28 cellular contexts compared by ENCODE assay signal in the genomic region with DNA sequence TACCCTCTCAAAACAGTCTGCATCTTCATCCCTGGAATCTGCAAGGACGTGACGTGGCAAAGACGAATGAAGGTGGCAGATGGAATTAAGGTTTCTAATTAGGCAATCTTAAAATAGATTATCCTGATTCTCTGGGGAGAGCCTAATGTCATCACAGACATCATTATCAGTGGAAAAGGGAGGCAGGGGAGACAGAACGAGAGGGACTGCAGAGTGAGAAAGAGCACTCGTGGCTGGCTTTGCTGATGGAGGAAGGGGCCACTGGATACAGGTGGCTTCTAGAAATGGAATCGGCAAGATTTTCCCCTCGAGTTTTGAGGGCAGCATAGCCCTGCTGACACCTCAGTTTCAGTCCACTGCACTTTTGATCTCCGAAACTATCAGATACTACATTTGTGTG.
"Had no signal": no experiment of that assay in that cellular context is flagged by ENCODE, and none has a peak within 500 bp of the region (broad histone marks: within the 10 kb centered on the region; RNA-seq: fewer than 3 reads in every experiment).

No MANE protein-coding gene starts in this region.

- H3K4me1 ChIP-seq: colonic mucosa, esophagus muscularis mucosa, foreskin keratinocyte, gastroesophageal sphincter, heart right ventricle, left lung, neural progenitor cell, prostate gland, right atrium auricular region, stomach, thyroid gland, upper lobe of left lung, uterus had no signal

- H3K36me3 ChIP-seq: colonic mucosa, esophagus muscularis mucosa, gastroesophageal sphincter, heart right ventricle, left lung, neural progenitor cell, prostate gland, right atrium auricular region, stomach, thyroid gland, upper lobe of left lung, uterus had no signal

- DNase-seq: colonic mucosa; effector memory CD4-positive, alpha-beta T cell; foreskin keratinocyte; glutamatergic neuron; heart right ventricle; hippocampal formation; left cardiac atrium; left lung; mesendoderm; midbrain; naive thymus-derived CD4-positive, alpha-beta T cell; stimulated activated CD4-positive, alpha-beta T cell treated with anti-CD3 and anti-CD28 coated beads, Interleukin-12 subunit alpha, Interleukin-12 subunit beta, amount 100 ng/mL, for 4 hours; stimulated activated CD4-positive, alpha-beta T cell treated with anti-CD3 and anti-CD28 coated beads, Interleukin-1b, Interleukin-23, amount 100 ng/mL, for 48 hours; stimulated activated CD4-positive, alpha-beta T cell treated with anti-CD3 and anti-CD28 coated beads, Interleukin-4, amount 100 ng/mL, for 24 hours; stimulated activated naive CD4-positive, alpha-beta T cell treated with Interleukin-2 at 50 U/mL for 16 hours; stomach; thyroid gland; upper lobe of left lung; uterus had no signal

- H3K4me3 Mint-ChIP-seq: dendritic cell treated with granulocyte-macrophage colony-stimulating factor and Interleukin-4, amounts not matched to agents 40 ng/mL and 50 ng/mL, for 4 days; naive thymus-derived CD4-positive, alpha-beta T cell; nephron; neural progenitor cell; stimulated activated effector memory CD8-positive, alpha-beta T cell treated with anti-CD3 and anti-CD28 coated beads, Interleukin-12 subunit alpha, Interleukin-12 subunit beta, amount 100 ng/mL, for 72 hours had no signal

- H3K9me3 Mint-ChIP-seq: dendritic cell treated with granulocyte-macrophage colony-stimulating factor and Interleukin-4, amounts not matched to agents 40 ng/mL and 50 ng/mL, for 4 days; neural progenitor cell had no signal

- H3K27me3 ChIP-seq: colonic mucosa, esophagus muscularis mucosa, foreskin keratinocyte, gastroesophageal sphincter, left lung, neural progenitor cell, right atrium auricular region, stomach, thyroid gland, upper lobe of left lung, uterus had no signal

- H3K27ac Mint-ChIP-seq: dendritic cell treated with granulocyte-macrophage colony-stimulating factor and Interleukin-4, amounts not matched to agents 40 ng/mL and 50 ng/mL, for 4 days; naive thymus-derived CD4-positive, alpha-beta T cell; nephron; neural progenitor cell; stimulated activated effector memory CD8-positive, alpha-beta T cell treated with anti-CD3 and anti-CD28 coated beads, Interleukin-12 subunit alpha, Interleukin-12 subunit beta, amount 100 ng/mL, for 72 hours had no signal

- H3K9me3 ChIP-seq: colonic mucosa, esophagus muscularis mucosa, prostate gland, right atrium auricular region, thyroid gland, upper lobe of left lung, uterus had no signal

- H3K36me3 Mint-ChIP-seq: neural progenitor cell had no signal

- H3K27me3 Mint-ChIP-seq: dendritic cell treated with granulocyte-macrophage colony-stimulating factor and Interleukin-4, amounts not matched to agents 40 ng/mL and 50 ng/mL, for 4 days; naive thymus-derived CD4-positive, alpha-beta T cell had no signal

- H3K4me3 ChIP-seq: colonic mucosa, esophagus muscularis mucosa, gastroesophageal sphincter, heart right ventricle, left lung, neural progenitor cell, prostate gland, right atrium auricular region, smooth muscle cell, stomach, thyroid gland, upper lobe of left lung, uterus had no signal

- H3K27ac ChIP-seq: colonic mucosa, esophagus muscularis mucosa, foreskin keratinocyte, gastroesophageal sphincter, heart right ventricle, left lung, neural progenitor cell, prostate gland, right atrium auricular region, stomach, thyroid gland, upper lobe of left lung, uterus had no signal

- H3K4me1 Mint-ChIP-seq: naive thymus-derived CD4-positive, alpha-beta T cell; nephron; neural progenitor cell; stimulated activated effector memory CD8-positive, alpha-beta T cell treated with anti-CD3 and anti-CD28 coated beads, Interleukin-12 subunit alpha, Interleukin-12 subunit beta, amount 100 ng/mL, for 72 hours had no signal
